Comparison of ENCODE assay signal across 30 cellular contexts in genomic region chr10:66292456-66292855, GRCh38.
"Had no signal": no experiment of that assay in that cellular context is flagged by ENCODE, and none has a peak within 500 bp of the region (broad histone marks: within the 10 kb centered on the region; RNA-seq: fewer than 3 reads in every experiment).

No MANE protein-coding gene starts in this region.

- H3K27ac Mint-ChIP-seq: naive thymus-derived CD8-positive, alpha-beta T cell; natural killer cell treated with Interleukin-12 subunit alpha and Interleukin-12 subunit beta and Interleukin-15 and Interleukin-18, amount 100 ng/mL, for 72 hours; nephron progenitor cell; stimulated activated memory B cell treated with anti-CD40 and anti-IgM and Interleukin-4, amounts not matched to agents 10 μg/mL and 1 μg/mL and 100 μg/mL, for 72 hours; stimulated activated naive CD8-positive, alpha-beta T cell treated with anti-CD3 and anti-CD28 coated beads, Interleukin-15, Interleukin-2, amounts not matched to agents 100 ng/mL and 50 ng/mL, for 24 hours had no signal

- H3K27me3 ChIP-seq: neutrophil, pancreas, spleen, stomach, thyroid gland, tibial nerve, upper lobe of left lung, vagina had no signal

- ATAC-seq: naive thymus-derived CD8-positive, alpha-beta T cell; natural killer cell treated with Interleukin-12 subunit alpha and Interleukin-12 subunit beta and Interleukin-15 and Interleukin-18, amount 100 ng/mL, for 72 hours; pancreas; right cardiac atrium; sciatic nerve; stimulated activated memory B cell treated with anti-CD40 and anti-IgM and Interleukin-4, amounts not matched to agents 10 μg/mL and 1 μg/mL and 100 μg/mL, for 72 hours had no signal

- H3K9me3 ChIP-seq: neutrophil, pancreas, prostate gland, spleen, stomach, thoracic aorta, thyroid gland, tibial nerve, upper lobe of left lung, vagina had no signal

- H3K4me3 ChIP-seq: pancreas, prostate gland, skin epidermis, smooth muscle cell, spleen, stomach, thoracic aorta, thyroid gland, tibial nerve, upper lobe of left lung, vagina had no signal

- H3K4me3 Mint-ChIP-seq: naive thymus-derived CD8-positive, alpha-beta T cell; natural killer cell treated with Interleukin-12 subunit alpha and Interleukin-12 subunit beta and Interleukin-15 and Interleukin-18, amount 100 ng/mL, for 72 hours; nephron progenitor cell; neural crest cell; stimulated activated memory B cell treated with anti-CD40 and anti-IgM and Interleukin-4, amounts not matched to agents 10 μg/mL and 1 μg/mL and 100 μg/mL, for 72 hours; stimulated activated naive CD8-positive, alpha-beta T cell treated with anti-CD3 and anti-CD28 coated beads, Interleukin-15, Interleukin-2, amounts not matched to agents 100 ng/mL and 50 ng/mL, for 24 hours had no signal

- H3K4me2 ChIP-seq: smooth muscle cell had no signal

- H3K27me3 Mint-ChIP-seq: naive thymus-derived CD8-positive, alpha-beta T cell; natural killer cell treated with Interleukin-12 subunit alpha and Interleukin-12 subunit beta and Interleukin-15 and Interleukin-18, amount 100 ng/mL, for 72 hours; stimulated activated memory B cell treated with anti-CD40 and anti-IgM and Interleukin-4, amounts not matched to agents 10 μg/mL and 1 μg/mL and 100 μg/mL, for 72 hours; stimulated activated naive CD8-positive, alpha-beta T cell treated with anti-CD3 and anti-CD28 coated beads, Interleukin-15, Interleukin-2, amounts not matched to agents 100 ng/mL and 50 ng/mL, for 24 hours had no signal

- DNase-seq: naive thymus-derived CD8-positive, alpha-beta T cell; nephron progenitor cell; nucleus accumbens; pancreas; retina; right cardiac atrium; spleen; stimulated activated CD4-positive, alpha-beta T cell treated with anti-CD3 and anti-CD28 coated beads, Interleukin-12 subunit alpha, Interleukin-12 subunit beta, amount 100 ng/mL, for 4 hours; stimulated activated CD4-positive, alpha-beta T cell treated with anti-CD3 and anti-CD28 coated beads, Interleukin-1b, Interleukin-23, amount 100 ng/mL, for 48 hours; stimulated activated CD4-positive, alpha-beta T cell treated with anti-CD3 and anti-CD28 coated beads, Interleukin-4, amount 100 ng/mL, for 1 hour; stimulated activated CD4-positive, alpha-beta T cell treated with anti-CD3 and anti-CD28 coated beads, Interleukin-4, amount 100 ng/mL, for 4 hours; stimulated activated CD8-positive, alpha-beta memory T cell treated with anti-CD3 and anti-CD28 coated beads, Interleukin-4, amount 100 ng/mL, for 48 hours; stimulated activated naive CD4-positive, alpha-beta T cell; stomach; thyroid gland; trophoblast cell; upper lobe of left lung had no signal

- H3K36me3 ChIP-seq: neutrophil, pancreas, prostate gland, spleen, stomach, thoracic aorta, thyroid gland, tibial nerve, upper lobe of left lung, vagina had no signal

- H3K27ac ChIP-seq: neutrophil, pancreas, prostate gland, skin epidermis, spleen, stomach, thoracic aorta, thyroid gland, tibial nerve, upper lobe of left lung, vagina had no signal

- H3K4me1 Mint-ChIP-seq: naive thymus-derived CD8-positive, alpha-beta T cell; nephron progenitor cell; neural crest cell; stimulated activated memory B cell treated with anti-CD40 and anti-IgM and Interleukin-4, amounts not matched to agents 10 μg/mL and 1 μg/mL and 100 μg/mL, for 72 hours had no signal

- H3K4me1 ChIP-seq: pancreas, prostate gland, spleen, stomach, thyroid gland, tibial nerve, upper lobe of left lung, vagina had no signal

- FAIRE-seq: pancreas, urothelium cell line had no signal

- H3K36me3 Mint-ChIP-seq: naive thymus-derived CD8-positive, alpha-beta T cell; stimulated activated memory B cell treated with anti-CD40 and anti-IgM and Interleukin-4, amounts not matched to agents 10 μg/mL and 1 μg/mL and 100 μg/mL, for 72 hours had no signal

- H3K9me3 Mint-ChIP-seq: nephron progenitor cell; neural crest cell; stimulated activated memory B cell treated with anti-CD40 and anti-IgM and Interleukin-4, amounts not matched to agents 10 μg/mL and 1 μg/mL and 100 μg/mL, for 72 hours had no signal
